In genomic region chr1:201466492-201466891, GRCh38 we compare ENCODE assay signal across 10 cellular contexts. TPM values are rescaled to one million over a fixed set of nuclear protein-coding genes. Genes with fewer than 3 reads are reported as not detected.
DNase-seq lines count a peak whose midpoint lies in the region; TF ChIP-seq lines count a peak whose summit lies in the region.
"Had no signal": no experiment of that assay in that cellular context is flagged by ENCODE, and none has a peak within 500 bp of the region (broad histone marks: within the 10 kb centered on the region; RNA-seq: fewer than 3 reads in every experiment).

No MANE protein-coding gene starts in this region.

- H3K4me3 Mint-ChIP-seq in progenitor cell of endocrine pancreas (ENCODE audit: low read depth): peak overlapping the region; percentile 42
- H3K4me3 Mint-ChIP-seq: activated naive CD4-positive, alpha-beta T cell treated with anti-CD3 and anti-CD28 coated beads, Interleukin-2, amount 50 U/mL, for 24 hours had no signal

- peaks cover 47% of the 10 kb centered on the region for H3K79me2 ChIP-seq in PC-9 (ENCODE audit: low read depth)
- peaks cover 39% of the 10 kb centered on the region for H3K79me2 ChIP-seq in fibroblast of lung (ENCODE audit: control insufficient read depth, insufficient read depth, low read length)

- H3K27me3 ChIP-seq in BLaER1 (no peaks in the 10 kb centered on the region), PC-9 (ENCODE audit: insufficient read depth, low read depth) (no peaks in the 10 kb centered on the region), fibroblast of lung (ENCODE audit: control insufficient read depth, insufficient read depth, low read length) (no peaks in the 10 kb centered on the region), SJCRH30 (no peaks in the 10 kb centered on the region)

- no peak overlapping the region for H2AFZ ChIP-seq in PC-9
- H2AFZ ChIP-seq in fibroblast of lung (ENCODE audit: low read length): no peak overlapping the region

- BruUV-seq in PC-9 (replicated peaks; lab: Mats Ljungman, UMichigan): no TSS peak

- H3K4me3 ChIP-seq in BLaER1: peak overlapping the region; percentile 86
- peak overlapping the region; percentile 97 for H3K4me3 ChIP-seq in PC-9
- peak overlapping the region; percentile 78 to 97 (median 94) for H3K4me3 ChIP-seq in fibroblast of lung (replicated peaks in 1 of 4; ENCODE audit: control extremely low read depth in 1 of 4, insufficient read depth in 1 of 4, low read depth in 3 of 4, low read length in 4 of 4)
- H3K4me3 ChIP-seq in SJCRH30: no peak overlapping the region

- TF ChIP-seq CTCF in PC-9 (conservative IDR thresholded peaks at IDR 0.05) (no peak), fibroblast of lung (conservative IDR thresholded peaks at IDR 0.05 in 1 of 2, IDR thresholded peaks at IDR 0.05 in 1 of 2; ENCODE audit: low read depth in 1 of 2, low read length in 2 of 2) (no peak), progenitor cell of endocrine pancreas (IDR thresholded peaks at IDR 0.05; ENCODE audit: unreplicated experiment) (no peak)

- H3K27ac ChIP-seq in BLaER1: peak overlapping the region; percentile 94
- H3K27ac ChIP-seq in PC-9: peak overlapping the region; percentile 95
- no peak overlapping the region for H3K27ac ChIP-seq in fibroblast of lung (ENCODE audit: insufficient read depth, low read length)
- no peak overlapping the region for H3K27ac ChIP-seq in SJCRH30

- H3K4me1 Mint-ChIP-seq in progenitor cell of endocrine pancreas (ENCODE audit: low read depth): peaks cover 20% of the 10 kb centered on the region

- H3K9me3 Mint-ChIP-seq in progenitor cell of endocrine pancreas (ENCODE audit: low read depth): no peaks in the 10 kb centered on the region
- H3K9me3 Mint-ChIP-seq: activated naive CD4-positive, alpha-beta T cell treated with anti-CD3 and anti-CD28 coated beads, Interleukin-2, amount 50 U/mL, for 24 hours had no signal

- peaks cover 52% of the 10 kb centered on the region for H4K20me1 ChIP-seq in BLaER1
- no peaks in the 10 kb centered on the region for H4K20me1 ChIP-seq in PC-9 (ENCODE audit: insufficient read depth)
- no peaks in the 10 kb centered on the region for H4K20me1 ChIP-seq in fibroblast of lung (ENCODE audit: control insufficient read depth, extremely low read depth, insufficient read depth, low read length)

- H3K4me2 ChIP-seq in BLaER1 (peak overlapping the region; percentile 98), PC-9 (peak overlapping the region; percentile 100), fibroblast of lung (ENCODE audit: extremely low read depth, insufficient read depth, low read length) (peak overlapping the region; percentile 92)

- H3K27ac Mint-ChIP-seq in progenitor cell of endocrine pancreas: no peak overlapping the region
- H3K27ac Mint-ChIP-seq: activated naive CD4-positive, alpha-beta T cell treated with anti-CD3 and anti-CD28 coated beads, Interleukin-2, amount 50 U/mL, for 24 hours had no signal

- H3K36me3 Mint-ChIP-seq in progenitor cell of endocrine pancreas (ENCODE audit: insufficient read depth): peaks cover 10% of the 10 kb centered on the region
- H3K36me3 Mint-ChIP-seq: activated naive CD4-positive, alpha-beta T cell treated with anti-CD3 and anti-CD28 coated beads, Interleukin-2, amount 50 U/mL, for 24 hours had no signal

- no peaks in the 10 kb centered on the region for H3K9me2 ChIP-seq in PC-9 (ENCODE audit: insufficient read depth)

- DNase-seq in PC-9 (peak; percentile 77 to 90), fibroblast of lung (ENCODE audit: low read depth in 2 of 2) (peak; percentile 48 to 91), progenitor cell of endocrine pancreas (ENCODE audit: low spot score, unreplicated experiment) (no peak), NCI-H2227 (lab: John Stamatoyannopoulos, UW; ENCODE audit: unreplicated experiment) (no peak), SJCRH30 (no peak), KG1 (lab: John Stamatoyannopoulos, UW) (no peak), cerebellar nuclear complex (lab: John Stamatoyannopoulos, UW) (no peak)
- DNase-seq: DND-41 had no signal

- H3K36me3 ChIP-seq in BLaER1 (peaks cover 26% of the 10 kb centered on the region), PC-9 (ENCODE audit: low read depth) (peaks cover 22% of the 10 kb centered on the region), fibroblast of lung (ENCODE audit: control insufficient read depth, insufficient read depth, low read length) (peaks cover 19% of the 10 kb centered on the region), SJCRH30 (peaks cover 18% of the 10 kb centered on the region; the same call in 1 of the 2 replicates)

- H3K9me3 ChIP-seq in BLaER1 (no peaks in the 10 kb centered on the region), PC-9 (ENCODE audit: insufficient read depth, low read depth) (no peaks in the 10 kb centered on the region), fibroblast of lung (ENCODE audit: control insufficient read depth, insufficient read depth, low read depth, low read length) (no peaks in the 10 kb centered on the region), SJCRH30 (replicated peaks) (no peaks in the 10 kb centered on the region)

- H3K4me1 ChIP-seq in BLaER1 (peaks cover 68% of the 10 kb centered on the region), PC-9 (replicated peaks; ENCODE audit: insufficient read depth) (peaks cover 52% of the 10 kb centered on the region), fibroblast of lung (ENCODE audit: control insufficient read depth, extremely low read depth, insufficient read depth, low read length) (peaks cover 26% of the 10 kb centered on the region), SJCRH30 (peaks cover 37% of the 10 kb centered on the region)

- intact Hi-C loops in PC-9 (cut with micrococcal nuclease; ENCODE audit: unreplicated experiment): loop anchor here (2.0 to 10.0 kb wide), 2 partner anchors 18 to 878 kb away; partner anchors contain the start of genes PPP1R12B and UBE2T

- H3F3A ChIP-seq in PC-9 (ENCODE audit: insufficient read depth, low read depth): peaks cover 43% of the 10 kb centered on the region

- H3K27me3 Mint-ChIP-seq in progenitor cell of endocrine pancreas: peaks cover 21% of the 10 kb centered on the region

- POLR2A ChIA-PET in PC-9 (lab: Charles Lee; ENCODE audit: unreplicated experiment): interaction anchor here (0.5 to 0.6 kb wide), 2 partner anchors 18 to 34 kb away, joined by 10 read pairs; no protein-coding TSS in a partner anchor

- CTCF ChIA-PET in PC-9 (lab: Charles Lee): interaction anchor here (0.7 to 1.2 kb wide), 4 partner anchors 18 to 90 kb away, joined by 3 to 9 read pairs (median 5); no protein-coding TSS in a partner anchor

- H3K9ac ChIP-seq in BLaER1: peak overlapping the region; percentile 90
- H3K9ac ChIP-seq in fibroblast of lung (ENCODE audit: insufficient read depth, low read length): peak overlapping the region; percentile 24

RNA-seq across cellular contexts. Expression of gene PHLDA3, which starts 2.5 kb away (rescaled TPM):
- total RNA-seq in PC-9 (2021) (31.6 and 46.4 TPM in 2 replicates), fibroblast of lung (138 and 141 TPM in 2 replicates), progenitor cell of endocrine pancreas (21.2 and 31.3 TPM in 2 replicates)
- 25.9 and 26.5 TPM in 2 replicates for polyA plus RNA-seq in fibroblast of lung
- 57.8 and 74.3 TPM in 2 replicates for polyA plus RNA-seq in fibroblast of lung (2012)
- 18.9 and 32.3 TPM in 2 replicates for polyA minus RNA-seq in fibroblast of lung (ENCODE audit: low replicate concordance)
- total RNA-seq in SJCRH30 (2014; rRNA removed; shearing (Covaris generic)): 30.8 and 33.9 TPM in 2 replicates

RNA-seq across cellular contexts. Expression of gene CSRP1, which starts 40.4 kb away (rescaled TPM):
- total RNA-seq in PC-9 (2021) (56.8 and 61.3 TPM in 2 replicates), fibroblast of lung (158 and 195 TPM in 2 replicates), progenitor cell of endocrine pancreas (19.4 and 23.2 TPM in 2 replicates)
- 438 and 1,081 TPM in 2 replicates for polyA plus RNA-seq in fibroblast of lung
- polyA plus RNA-seq in fibroblast of lung (2012): 450 and 1,109 TPM in 2 replicates
- polyA minus RNA-seq in fibroblast of lung (ENCODE audit: low replicate concordance): 886 and 2,174 TPM in 2 replicates
- total RNA-seq in SJCRH30 (2014; rRNA removed; shearing (Covaris generic)): 80.6 and 84.6 TPM in 2 replicates

RNA-seq across cellular contexts. Expression of gene TNNI1, which starts 45.0 kb away (rescaled TPM):
- not detected in 2 replicates for total RNA-seq in PC-9 (2021)
- not detected in 2 replicates for total RNA-seq in fibroblast of lung
- polyA plus RNA-seq in fibroblast of lung: 0.06 and 0.09 TPM in 2 replicates
- not detected in 2 replicates for polyA plus RNA-seq in fibroblast of lung (2012)
- not detected in 2 replicates for polyA minus RNA-seq in fibroblast of lung (ENCODE audit: low replicate concordance)
- total RNA-seq in progenitor cell of endocrine pancreas: not detected in 2 replicates
- total RNA-seq in SJCRH30 (2014; rRNA removed; shearing (Covaris generic)): 230 and 281 TPM in 2 replicates

Comparison
In these comparisons a context has a peak if more than half of its experiments do, and no peak if none do; other contexts are left out.
1. H3K27ac ChIP-seq: peak in BLaER1 (single experiment) and PC-9 (single experiment); none in fibroblast of lung (single experiment) and SJCRH30 (single experiment).
2. DNase-seq: peak in PC-9 (2 of 2) and fibroblast of lung (2 of 2); none in progenitor cell of endocrine pancreas (single experiment), NCI-H2227 (single experiment), SJCRH30 (0 of 2), KG1 (single experiment) and cerebellar nuclear complex (0 of 2).
3. RNA of gene TNNI1, which starts 45.0 kb away (total RNA-seq): 230 to 281 TPM in SJCRH30; not detected in progenitor cell of endocrine pancreas, not detected in PC-9 and not detected in fibroblast of lung; every median in the first group is over 100 times any median in the second.
4. Peak in every context shown above with its lines, with median percentiles within 50 percentile points of each other: H3K4me2 ChIP-seq.